Comparison of ENCODE assay signal across 9 cellular contexts in genomic region chr1:40664791-40665190, GRCh38. TPM values are rescaled to one million over a fixed set of nuclear protein-coding genes. Genes with fewer than 3 reads are reported as not detected.
DNase-seq lines count a peak whose midpoint lies in the region; ATAC-seq and TF ChIP-seq lines count a peak whose summit lies in the region.
"Had no signal": no experiment of that assay in that cellular context is flagged by ENCODE, and none has a peak within 500 bp of the region (broad histone marks: within the 10 kb centered on the region; RNA-seq: fewer than 3 reads in every experiment).

No MANE protein-coding gene starts in this region.

- H3K4me3 ChIP-seq in iPS-20b (ENCODE audit: low read length) (peak overlapping the region; percentile 81), tibial artery (peak overlapping the region; percentile 81 to 83)

- H3K36me3 Mint-ChIP-seq in activated naive CD4-positive, alpha-beta T cell treated with anti-CD3 and anti-CD28 coated beads, Interleukin-2, amount 10 ng/mL, durations not matched to agents 7 days and 5 days = no peaks in the 10 kb centered on the region
- H3K36me3 Mint-ChIP-seq in activated CD8-positive, alpha-beta T cell treated with anti-CD3 and anti-CD28 coated beads for 36 hours (ENCODE audit: low read depth) = no peaks in the 10 kb centered on the region

- H3K4me1 ChIP-seq in iPS-20b (ENCODE audit: insufficient read depth, low read length) (peaks cover 19% of the 10 kb centered on the region), tibial artery (peaks cover 0 to 62% (median 50%) of the 10 kb centered on the region in 4 donors)

- H3K27ac Mint-ChIP-seq in activated naive CD4-positive, alpha-beta T cell treated with anti-CD3 and anti-CD28 coated beads, Interleukin-2, amount 10 ng/mL, durations not matched to agents 7 days and 5 days = no peak overlapping the region
- H3K27ac Mint-ChIP-seq in activated CD8-positive, alpha-beta T cell treated with anti-CD3 and anti-CD28 coated beads for 36 hours = no peak overlapping the region

- intact Hi-C loops in activated CD8-positive, alpha-beta T cell treated with anti-CD3 and anti-CD28 coated beads for 36 hours (cut with micrococcal nuclease) = loop anchor here (5.0 kb wide), 1 partner anchor 52 kb away; no protein-coding TSS in a partner anchor
- intact Hi-C loops in tibial artery (cut with DNase I; ENCODE audit: low total_unique reads) = loop anchor here (10.0 kb wide), 1 partner anchor 50 kb away; no protein-coding TSS in a partner anchor

- no peak for DNase-seq in activated naive CD4-positive, alpha-beta T cell treated with anti-CD3 and anti-CD28 coated beads, Interleukin-2, amount 10 ng/mL, durations not matched to agents 7 days and 5 days
- no peak for DNase-seq in activated naive CD4-positive, alpha-beta T cell (lab: John Stamatoyannopoulos, UW)
- DNase-seq in activated CD8-positive, alpha-beta T cell treated with anti-CD3 and anti-CD28 coated beads for 36 hours = no peak
- DNase-seq in tibial artery (no peak), GF-D8 (lab: John Stamatoyannopoulos, UW) (no peak)
- DNase-seq in activated CD4-positive, CD25-positive, alpha-beta regulatory T cell (lab: John Stamatoyannopoulos, UW) = no peak
- DNase-seq in effector CD4-positive, alpha-beta T cell = no peak

- POLR2A ChIA-PET in activated CD8-positive, alpha-beta T cell treated with anti-CD3 and anti-CD28 coated beads for 36 hours (lab: Charles Lee) = interaction anchor here (1.4 to 1.5 kb wide), 2 partner anchors 27 to 36 kb away, joined by 4 to 5 read pairs; partner anchors contain the start of gene NFYC

- H3K27ac ChIP-seq in iPS-20b (ENCODE audit: low read length) (no peak overlapping the region), tibial artery (peak overlapping the region; percentile 85 to 91)
- H3K27ac ChIP-seq: HL-60 had no signal

- CTCF ChIA-PET in activated naive CD4-positive, alpha-beta T cell treated with anti-CD3 and anti-CD28 coated beads, Interleukin-2, amount 10 ng/mL, durations not matched to agents 7 days and 5 days (lab: Charles Lee) = interaction anchor here (1.0 kb wide), 1 partner anchor 132 kb away, joined by 3 read pairs; no protein-coding TSS in a partner anchor
- CTCF ChIA-PET in activated CD8-positive, alpha-beta T cell treated with anti-CD3 and anti-CD28 coated beads for 36 hours (lab: Charles Lee) = interaction anchor here (1.0 to 1.4 kb wide), 4 partner anchors 14 to 52 kb away, joined by 3 read pairs; no protein-coding TSS in a partner anchor

- H3K27me3 ChIP-seq in iPS-20b (ENCODE audit: insufficient read depth, low read length) = no peaks in the 10 kb centered on the region
- no peaks in the 10 kb centered on the region for H3K27me3 ChIP-seq in tibial artery

- TF ChIP-seq CTCF in activated CD8-positive, alpha-beta T cell treated with anti-CD3 and anti-CD28 coated beads for 36 hours (IDR thresholded peaks at IDR 0.05) = no peak
- TF ChIP-seq CTCF in tibial artery (IDR thresholded peaks at IDR 0.05) = no peak

- H3K4me3 Mint-ChIP-seq in activated naive CD4-positive, alpha-beta T cell treated with anti-CD3 and anti-CD28 coated beads, Interleukin-2, amount 10 ng/mL, durations not matched to agents 7 days and 5 days = peak overlapping the region; percentile 72
- peak overlapping the region; percentile 65 for H3K4me3 Mint-ChIP-seq in activated CD8-positive, alpha-beta T cell treated with anti-CD3 and anti-CD28 coated beads for 36 hours

- peak overlapping the region; percentile 23; the same call in 1 of the 2 replicates for H3K9ac ChIP-seq in iPS-20b (ENCODE audit: low read depth, low read length)

- H3K9me3 ChIP-seq in iPS-20b (ENCODE audit: insufficient read depth, low read depth, low read length) = no peaks in the 10 kb centered on the region
- H3K9me3 ChIP-seq in tibial artery = no peaks in the 10 kb centered on the region

- H3K27me3 Mint-ChIP-seq in activated naive CD4-positive, alpha-beta T cell treated with anti-CD3 and anti-CD28 coated beads, Interleukin-2, amount 10 ng/mL, durations not matched to agents 7 days and 5 days = peaks cover 25% of the 10 kb centered on the region
- H3K27me3 Mint-ChIP-seq in activated CD8-positive, alpha-beta T cell treated with anti-CD3 and anti-CD28 coated beads for 36 hours = peaks cover under 1% of the 10 kb centered on the region

- H3K4me1 Mint-ChIP-seq in activated naive CD4-positive, alpha-beta T cell treated with anti-CD3 and anti-CD28 coated beads, Interleukin-2, amount 10 ng/mL, durations not matched to agents 7 days and 5 days = peaks cover 21% of the 10 kb centered on the region
- H3K4me1 Mint-ChIP-seq in activated CD8-positive, alpha-beta T cell treated with anti-CD3 and anti-CD28 coated beads for 36 hours (ENCODE audit: low read depth) = peaks cover 30% of the 10 kb centered on the region

- H3K36me3 ChIP-seq in iPS-20b (ENCODE audit: insufficient read depth, low read depth, low read length) (no peaks in the 10 kb centered on the region; the same call in 1 of the 2 replicates), tibial artery (no peaks in the 10 kb centered on the region)

- ATAC-seq in activated CD8-positive, alpha-beta T cell treated with anti-CD3 and anti-CD28 coated beads for 36 hours = no peak

- H3K9me3 Mint-ChIP-seq in activated naive CD4-positive, alpha-beta T cell treated with anti-CD3 and anti-CD28 coated beads, Interleukin-2, amount 10 ng/mL, durations not matched to agents 7 days and 5 days = no peaks in the 10 kb centered on the region
- no peaks in the 10 kb centered on the region for H3K9me3 Mint-ChIP-seq in activated CD8-positive, alpha-beta T cell treated with anti-CD3 and anti-CD28 coated beads for 36 hours

RNA-seq across cellular contexts. Expression of gene RIMS3, which starts 0.7 kb away (rescaled TPM):
- total RNA-seq in activated CD8-positive, alpha-beta T cell treated with anti-CD3 and anti-CD28 coated beads for 36 hours = 1 to 10 TPM; 3.0 to 3.9 TPM

RNA-seq across cellular contexts. Expression of gene NFYC, which starts 26.7 kb away (rescaled TPM):
- total RNA-seq in activated CD8-positive, alpha-beta T cell treated with anti-CD3 and anti-CD28 coated beads for 36 hours = 10 to 100 TPM; 45.6 to 53.8 TPM
